ENCODE assay signal across 21 cellular contexts in genomic region chr12:109740694-109741245, GRCh38. TPM values are rescaled to one million over a fixed set of nuclear protein-coding genes. Genes with fewer than 3 reads are reported as not detected.
DNase-seq lines count a peak whose midpoint lies in the region; ATAC-seq, FAIRE-seq and TF ChIP-seq lines count a peak whose summit lies in the region.
"Had no signal": no experiment of that assay in that cellular context is flagged by ENCODE, and none has a peak within 500 bp of the region (broad histone marks: within the 10 kb centered on the region; RNA-seq: fewer than 3 reads in every experiment).

No MANE protein-coding gene starts in this region.

- H3K27ac ChIP-seq in WERI-Rb-1, result no peak overlapping the region
- H3K27ac ChIP-seq in HepG2 (ENCODE audit: extremely low read length, insufficient read depth, low read length), result peak overlapping the region; percentile 82
- H3K27ac ChIP-seq: skin epidermis, testis had no signal

- no peaks in the 10 kb centered on the region for H4K20me1 ChIP-seq in HepG2 (ENCODE audit: insufficient read depth, low read length)

- H3K4me3 ChIP-seq in WERI-Rb-1 (ENCODE audit: low read depth, low read length), result no peak overlapping the region
- no peak overlapping the region for H3K4me3 ChIP-seq in HepG2 (replicated peaks in 1 of 3; ENCODE audit: insufficient read depth in 1 of 3, low read depth in 2 of 3, low read length in 3 of 3)
- H3K4me3 ChIP-seq: hepatocyte, skin epidermis, testis had no signal

- no TSS peak for BruUV-seq in HepG2 (replicated peaks; lab: Mats Ljungman, UMichigan)

- no peak for TF ChIP-seq EP300 in HepG2 (IDR thresholded peaks at IDR 0.05; ENCODE audit: low read depth in 2 of 2, low read length in 2 of 2)
- TF ChIP-seq EP300 in HepG2 (CRISPR knock-in tag; IDR thresholded peaks at IDR 0.05; ENCODE audit: borderline replicate concordance), result no peak

- no peak overlapping the region for H3K9ac ChIP-seq in HepG2 (ENCODE audit: insufficient read depth, low read depth, low read length)

- peak; percentile 5 for DNase-seq in WERI-Rb-1
- peak; percentile 38 for DNase-seq in ecto neural progenitor cell (ENCODE audit: low spot score)
- no peak for DNase-seq in HepG2 (ENCODE audit: low spot score)
- peak; percentile 1 for DNase-seq in stimulated activated naive CD8-positive, alpha-beta T cell treated with anti-CD3 and anti-CD28 coated beads, Interleukin-15, Interleukin-2, amounts not matched to agents 100 U/mL and 50 U/mL, for 24 hours
- DNase-seq in SK-N-DZ (ENCODE audit: low spot score), result no peak
- DNase-seq in T-helper 9 cell, result no peak
- DNase-seq: activated CD4-positive, alpha-beta T cell treated with anti-CD3 and anti-CD28 coated beads for 4 hours; central memory CD4-positive, alpha-beta T cell; effector memory CD8-positive, alpha-beta T cell; KG1; NCI-H1092; NCI-H2107; NCI-H69; nucleus accumbens; stimulated activated CD4-positive, alpha-beta T cell treated with anti-CD3 and anti-CD28 coated beads, Interleukin-4, amount 100 ng/mL, for 24 hours; testis had no signal

- no peak for TF ChIP-seq RAD21 in HepG2 (CRISPR knock-in tag; IDR thresholded peaks at IDR 0.05)

- intact Hi-C loops in HepG2 (cut with micrococcal nuclease; ENCODE audit: unreplicated experiment), result no loop called here

- H3K4me2 ChIP-seq in HepG2 (ENCODE audit: low read depth, low read length), result no peak overlapping the region

- H3K4me1 ChIP-seq in HepG2 (ENCODE audit: insufficient read depth, low read length), result peaks cover 79% of the 10 kb centered on the region

- FAIRE-seq in HepG2 (lab: Jason Lieb, UNC), result no peak
- FAIRE-seq: GM12892, keratinocyte had no signal

- no peak overlapping the region for H2AFZ ChIP-seq in HepG2 (ENCODE audit: low read length)
- H2AFZ ChIP-seq: hepatocyte had no signal

- no peak for ATAC-seq in HepG2
- no peak for ATAC-seq in stimulated activated naive CD8-positive, alpha-beta T cell treated with anti-CD3 and anti-CD28 coated beads, Interleukin-15, Interleukin-2, amounts not matched to agents 100 U/mL and 50 U/mL, for 24 hours
- ATAC-seq in GM18907 (IDR thresholded peaks at IDR 0.05; ENCODE audit: unreplicated experiment), result no peak
- ATAC-seq: effector memory CD8-positive, alpha-beta T cell had no signal

- H3K27me3 ChIP-seq in WERI-Rb-1 (ENCODE audit: insufficient read depth, low read depth, severe bottlenecking), result no peaks in the 10 kb centered on the region
- H3K27me3 ChIP-seq in HepG2 (ENCODE audit: control insufficient read depth in 1 of 2, insufficient read depth in 2 of 2, low read length in 2 of 2), result no peaks in the 10 kb centered on the region
- H3K27me3 ChIP-seq: hepatocyte, testis had no signal

- peaks cover 68% of the 10 kb centered on the region for H3K36me3 ChIP-seq in WERI-Rb-1
- peaks cover 2 to 3% of the 10 kb centered on the region in 2 experiments; a peak in 3 of 5 replicates for H3K36me3 ChIP-seq in HepG2 (replicated peaks in 1 of 2; ENCODE audit: control insufficient read depth in 1 of 2, insufficient read depth in 2 of 2, low read length in 2 of 2)

- H3K9me3 ChIP-seq in WERI-Rb-1 (ENCODE audit: severe bottlenecking) (no peaks in the 10 kb centered on the region), HepG2 (ENCODE audit: low read length) (no peaks in the 10 kb centered on the region)
- H3K9me3 ChIP-seq: testis had no signal

- peaks cover 3% of the 10 kb centered on the region for H3K79me2 ChIP-seq in HepG2 (ENCODE audit: insufficient read depth, low read length)
- H3K79me2 ChIP-seq: hepatocyte had no signal

- 92% methylated on average over 10 of the region's 10 CpGs for WGBS in HepG2 (ENCODE audit: low lambda C conversion rate)

- no peak for TF ChIP-seq CTCF in WERI-Rb-1 (IDR thresholded peaks at IDR 0.05; ENCODE audit: low read depth, low read length)
- TF ChIP-seq CTCF in HepG2 (CRISPR knock-in tag; IDR thresholded peaks at IDR 0.05), result no peak

- no peak for TF ChIP-seq POLR2A in HepG2 (IDR thresholded peaks at IDR 0.05; ENCODE audit: insufficient read depth in 1 of 2, low read depth in 2 of 2, low read length in 2 of 2)

- CTCF ChIA-PET in HepG2 (lab: Yijun Ruan, JAX; ENCODE audit: low intra/inter-chr PET ratio, low total read pairs), result no interaction called here

- POLR2A ChIA-PET in HepG2 (lab: Yijun Ruan, JAX), result interaction anchor here (0.6 to 1.0 kb wide), 2 partner anchors 12 to 24 kb away, joined by 3 to 4 read pairs; no protein-coding TSS in a partner anchor

- in situ Hi-C loops in HepG2 (cut with HindIII; ENCODE audit: extremely low pct_ligation_motif_present, low pct_unique_long_range_greater_than_20kb), result no loop called here

TF ChIP-seq in HepG2, 621 proteins besides CTCF, POLR2A, EP300 and RAD21:
- 0 out of 2 replicates have a peak, but pooled peaks have one; percentile 34 for TF ChIP-seq ZBTB38 (CRISPR knock-in tag; IDR thresholded peaks at IDR 0.05)
- TF ChIP-seq CHD4 (IDR thresholded peaks at IDR 0.05; ENCODE audit: borderline replicate concordance, low read length), result no peak

RNA-seq across cellular contexts. Expression of gene FAM222A, which starts 27.1 kb away (rescaled TPM):
- 7.2 and 9.6 TPM in 2 replicates for total RNA-seq in HepG2 (2016; rRNA removed; fragmentation: Illumina TruSeq; extraction: Trizol)
- 1.9 and 2.5 TPM in 2 replicates for total RNA-seq in HepG2 (2016; cell fraction: cytosol; rRNA removed; fragmentation: Illumina TruSeq; extraction: Trizol; ENCODE audit: low read depth)
- 5.6 and 8.3 TPM in 2 replicates for total RNA-seq in HepG2 (2016; cell fraction: insoluble cytoplasmic fraction; rRNA removed; fragmentation: Illumina TruSeq; extraction: Trizol)
- 7.5 TPM in 2 replicates for total RNA-seq in HepG2 (2016; cell fraction: membrane; rRNA removed; fragmentation: Illumina TruSeq; extraction: Trizol)
- 7.0 and 7.5 TPM in 2 replicates for total RNA-seq in HepG2 (2016; cell fraction: nucleus; rRNA removed; fragmentation: Illumina TruSeq; extraction: Trizol)
- polyA plus RNA-seq in HepG2 (2011; rRNA removed), result 2.7 and 3.7 TPM in 2 replicates
- polyA plus RNA-seq in HepG2 (2011; cell fraction: cytosol; rRNA removed), result 2.0 and 3.0 TPM in 2 replicates
- 3.8 and 4.7 TPM in 2 replicates for polyA plus RNA-seq in HepG2 (2011; cell fraction: nucleus; rRNA removed)
- polyA plus RNA-seq in HepG2 (2012), result 2.5 and 2.9 TPM in 2 replicates
- polyA plus RNA-seq in HepG2 (2016; cell fraction: cytosol; fragmentation: Illumina TruSeq; extraction: Trizol; ENCODE audit: low read depth), result 2.5 and 2.6 TPM in 2 replicates
- polyA plus RNA-seq in HepG2 (2016; cell fraction: insoluble cytoplasmic fraction; fragmentation: Illumina TruSeq; extraction: Trizol; ENCODE audit: low read depth), result 9.4 and 11.8 TPM in 2 replicates
- polyA plus RNA-seq in HepG2 (2016; cell fraction: membrane; fragmentation: Illumina TruSeq; extraction: Trizol; ENCODE audit: low read depth), result 8.4 and 9.5 TPM in 2 replicates
- polyA plus RNA-seq in HepG2 (2016; cell fraction: nucleus; fragmentation: Illumina TruSeq; extraction: Trizol; ENCODE audit: insufficient read depth, low read depth), result 9.3 and 9.9 TPM in 2 replicates
- 2.9 and 8.9 TPM in 2 replicates for polyA minus RNA-seq in HepG2 (2011; rRNA and poly(A)+ RNA removed; ENCODE audit: low replicate concordance)
- polyA minus RNA-seq in HepG2 (2011; cell fraction: cytosol; rRNA and poly(A)+ RNA removed), result 3.6 and 4.0 TPM in 2 replicates
- polyA minus RNA-seq in HepG2 (2011; cell fraction: nucleus; rRNA and poly(A)+ RNA removed), result 7.9 and 8.2 TPM in 2 replicates
- polyA plus RNA-seq in SK-N-DZ (2014; cell fraction: cytosol; rRNA removed), result 17.5 and 18.1 TPM in 2 replicates
- 7.0 and 7.4 TPM in 2 replicates for polyA plus RNA-seq in SK-N-DZ (2014; cell fraction: nucleus; rRNA removed)

Comparison
In these comparisons a context has a peak if more than half of its experiments do, and no peak if none do; other contexts are left out.
1. DNase-seq: peak in WERI-Rb-1 (single experiment), ecto neural progenitor cell (single experiment) and stimulated activated naive CD8-positive, alpha-beta T cell treated with anti-CD3 and anti-CD28 coated beads, Interleukin-15, Interleukin-2, amounts not matched to agents 100 U/mL and 50 U/mL, for 24 hours (single experiment); none in HepG2 (single experiment), SK-N-DZ (single experiment) and T-helper 9 cell (single experiment).